Comparison of ENCODE assay signal across 15 cellular contexts in the genomic region with DNA sequence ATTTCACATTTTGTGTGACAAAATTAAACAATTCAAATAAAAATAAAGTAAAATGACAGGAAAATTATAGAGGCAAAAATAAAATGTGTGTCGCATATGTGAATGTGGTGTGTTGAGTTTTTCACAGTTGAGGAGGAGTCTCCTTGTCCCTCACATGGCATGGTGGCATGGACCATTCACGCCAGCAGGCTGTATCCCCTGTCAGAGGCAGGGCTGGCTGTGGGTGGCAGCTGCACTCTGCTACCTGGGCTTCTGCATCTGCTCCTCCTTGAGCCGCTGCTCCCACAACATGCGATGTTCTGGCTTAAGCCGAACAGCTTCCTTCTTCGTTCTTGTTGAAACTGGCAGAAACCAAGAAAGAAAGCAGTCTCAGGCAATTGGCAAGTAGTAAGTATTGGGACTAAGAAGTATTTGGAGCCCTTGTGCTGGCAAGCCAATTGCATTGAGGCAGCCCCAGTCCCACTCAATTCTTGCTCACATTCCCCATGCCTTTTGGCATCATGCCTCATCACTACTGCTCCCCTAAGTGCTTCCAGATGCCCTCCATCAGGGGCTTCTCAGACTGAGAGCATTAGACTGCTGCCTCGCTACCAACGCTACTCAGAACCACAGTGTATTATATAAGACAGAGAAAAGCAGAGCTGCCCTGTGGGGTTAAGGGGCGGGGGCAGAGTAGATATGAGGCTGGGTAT.
DNase-seq lines count a peak whose midpoint lies in the region; ATAC-seq and TF ChIP-seq lines count a peak whose summit lies in the region.
"Had no signal": no experiment of that assay in that cellular context is flagged by ENCODE, and none has a peak within 500 bp of the region (broad histone marks: within the 10 kb centered on the region; RNA-seq: fewer than 3 reads in every experiment).

No MANE protein-coding gene starts in this region.

- peak overlapping the region; percentile 56 for H2AFZ ChIP-seq in fibroblast of lung (ENCODE audit: low read length)

- H3K4me1 Mint-ChIP-seq in progenitor cell of endocrine pancreas (ENCODE audit: low read depth), result peaks cover 16% of the 10 kb centered on the region
- H3K4me1 Mint-ChIP-seq: IgD-negative memory B cell had no signal

- H3K4me1 ChIP-seq in fibroblast of lung (ENCODE audit: control insufficient read depth, extremely low read depth, insufficient read depth, low read length), result peaks cover 4% of the 10 kb centered on the region

- no peaks in the 10 kb centered on the region for H3K27me3 Mint-ChIP-seq in progenitor cell of endocrine pancreas

- no peak overlapping the region for H3K9ac ChIP-seq in fibroblast of lung (ENCODE audit: insufficient read depth, low read length)

- H3K9me3 Mint-ChIP-seq in progenitor cell of endocrine pancreas (ENCODE audit: low read depth), result no peaks in the 10 kb centered on the region
- H3K9me3 Mint-ChIP-seq: IgD-negative memory B cell had no signal

- no peaks in the 10 kb centered on the region for H3K27me3 ChIP-seq in fibroblast of lung (ENCODE audit: control insufficient read depth, insufficient read depth, low read length)
- H3K27me3 ChIP-seq: tibial nerve had no signal

- H3K4me3 Mint-ChIP-seq in progenitor cell of endocrine pancreas (ENCODE audit: low read depth), result no peak overlapping the region
- H3K4me3 Mint-ChIP-seq: IgD-negative memory B cell had no signal

- ATAC-seq in GM19035 (IDR thresholded peaks at IDR 0.05; ENCODE audit: unreplicated experiment), result no peak

- no peak for TF ChIP-seq CTCF in fibroblast of lung (conservative IDR thresholded peaks at IDR 0.05 in 1 of 2, IDR thresholded peaks at IDR 0.05 in 1 of 2; ENCODE audit: low read depth in 1 of 2, low read length in 2 of 2)
- TF ChIP-seq CTCF in progenitor cell of endocrine pancreas (IDR thresholded peaks at IDR 0.05; ENCODE audit: unreplicated experiment), result no peak

- H3K4me3 ChIP-seq in fibroblast of lung (replicated peaks in 1 of 4; ENCODE audit: control extremely low read depth in 1 of 4, insufficient read depth in 1 of 4, low read depth in 3 of 4, low read length in 4 of 4), result no peak overlapping the region
- H3K4me3 ChIP-seq: tibial nerve had no signal

- no peak overlapping the region for H3K27ac ChIP-seq in fibroblast of lung (ENCODE audit: insufficient read depth, low read length)
- H3K27ac ChIP-seq: 22Rv1 had no signal

- H3K4me2 ChIP-seq in fibroblast of lung (ENCODE audit: extremely low read depth, insufficient read depth, low read length), result peak overlapping the region; percentile 20

- H3K79me2 ChIP-seq in fibroblast of lung (ENCODE audit: control insufficient read depth, insufficient read depth, low read length), result no peaks in the 10 kb centered on the region

- H4K20me1 ChIP-seq in fibroblast of lung (ENCODE audit: control insufficient read depth, extremely low read depth, insufficient read depth, low read length), result no peaks in the 10 kb centered on the region

- peak overlapping the region; percentile 50 for H3K27ac Mint-ChIP-seq in progenitor cell of endocrine pancreas
- H3K27ac Mint-ChIP-seq: IgD-negative memory B cell had no signal

- H3K36me3 ChIP-seq in fibroblast of lung (ENCODE audit: control insufficient read depth, insufficient read depth, low read length), result no peaks in the 10 kb centered on the region
- H3K36me3 ChIP-seq: tibial nerve had no signal

- DNase-seq in DMS 273 (lab: John Stamatoyannopoulos, UW; ENCODE audit: unreplicated experiment) (peak; percentile 30), DMS 273 treated with DMSO at 0.1 percent for 48 hours (lab: John Stamatoyannopoulos, UW) (no peak), NCI-H524 (lab: John Stamatoyannopoulos, UW) (peak; percentile 71 to 80), fibroblast of lung (ENCODE audit: low read depth in 2 of 2) (peak; percentile 24 to 74), progenitor cell of endocrine pancreas (ENCODE audit: low spot score, unreplicated experiment) (no peak), T-helper 2 cell (no peak), DMS153 (lab: John Stamatoyannopoulos, UW) (no peak)
- DNase-seq: activated CD4-positive, CD25-positive, alpha-beta regulatory T cell; activated gamma-delta T cell; effector CD8-positive, alpha-beta T cell; NCI-H1105 treated with DMSO at 0.1 percent for 48 hours had no signal

- no peaks in the 10 kb centered on the region for H3K36me3 Mint-ChIP-seq in progenitor cell of endocrine pancreas (ENCODE audit: insufficient read depth)
- H3K36me3 Mint-ChIP-seq: IgD-negative memory B cell had no signal

- H3K9me3 ChIP-seq in fibroblast of lung (ENCODE audit: control insufficient read depth, insufficient read depth, low read depth, low read length), result no peaks in the 10 kb centered on the region
- H3K9me3 ChIP-seq: tibial nerve had no signal

Comparison
In these comparisons a context has a peak if more than half of its experiments do, and no peak if none do; other contexts are left out.
1. DNase-seq: peak in DMS 273 (single experiment), NCI-H524 (2 of 2) and fibroblast of lung (2 of 2); none in DMS 273 treated with DMSO at 0.1 percent for 48 hours (single experiment), progenitor cell of endocrine pancreas (single experiment), T-helper 2 cell (0 of 5) and DMS153 (single experiment).